Comparison of ENCODE assay signal across 8 cellular contexts in genomic region chr10:49606981-49607535, GRCh38. TPM values are rescaled to one million over a fixed set of nuclear protein-coding genes. Genes with fewer than 3 reads are reported as not detected.
A peak's percentile ranks its signal among the peaks of the same experiment; 100 is the strongest.
DNase-seq lines count a peak whose midpoint lies in the region; ATAC-seq and TF ChIP-seq lines count a peak whose summit lies in the region.

No MANE protein-coding gene starts in this region.

- TF ChIP-seq CTCF in CD14-positive monocyte (IDR thresholded peaks at IDR 0.05) (no peak), thyroid gland (IDR thresholded peaks at IDR 0.05) (no peak)

- peaks cover 47 to 62% (median 60%) of the 10 kb centered on the region in 3 donors for H3K27me3 Mint-ChIP-seq in CD14-positive monocyte (ENCODE audit: low read depth in 3 of 3)

- intact Hi-C loops in CD14-positive monocyte (cut with micrococcal nuclease) (no loop called here), thyroid gland (cut with DNase I) (loop anchor here (10.0 kb wide), 1 partner anchor 148 kb away; no protein-coding TSS in a partner anchor)

- no peak overlapping the region for H3K27ac Mint-ChIP-seq in CD14-positive monocyte

- ATAC-seq in GM21619 (IDR thresholded peaks at IDR 0.05; ENCODE audit: unreplicated experiment), result peak; percentile 79

- no peaks in the 10 kb centered on the region for H3K36me3 ChIP-seq in thyroid gland

- H3K4me1 ChIP-seq in thyroid gland, result peaks cover 7 to 16% of the 10 kb centered on the region in 2 donors

- DNase-seq in CD14-positive monocyte (ENCODE audit: low spot score), result peak; percentile 55
- DNase-seq in MV-4-11 (lab: John Stamatoyannopoulos, UW), result peak; percentile 82
- peak; percentile 88 for DNase-seq in activated CD8-positive, alpha-beta memory T cell treated with anti-CD3 and anti-CD28 coated beads, Interleukin-2, amount 50 U/mL, for 48 hours
- peak; percentile 42 for DNase-seq in fibroblast of gingiva (ENCODE audit: low read depth)
- peak; percentile 40 for DNase-seq in non-pigmented ciliary epithelial cell (ENCODE audit: low read depth)
- peak; percentile 80 to 83 for DNase-seq in thyroid gland
- DNase-seq in NCI-H2227 (lab: John Stamatoyannopoulos, UW; ENCODE audit: unreplicated experiment), result no peak

- no peak overlapping the region for H3K27ac ChIP-seq in thyroid gland

- no peaks in the 10 kb centered on the region for H3K36me3 Mint-ChIP-seq in CD14-positive monocyte

- peak overlapping the region in 1 of 2 donors; percentile 75 for H3K4me3 Mint-ChIP-seq in CD14-positive monocyte

- 2 to 3% methylated on average over 11 to 18 of the region's 22 CpGs for WGBS in thyroid gland, 2 donors

- no peak for TF ChIP-seq POLR2A in thyroid gland (IDR thresholded peaks at IDR 0.05)

- peaks cover 31% of the 10 kb centered on the region for H3K27me3 ChIP-seq in thyroid gland

- peaks cover 0 to 21% (median 7%) of the 10 kb centered on the region in 7 donors for H3K9me3 Mint-ChIP-seq in CD14-positive monocyte

- peaks cover 2% of the 10 kb centered on the region for H3K4me1 Mint-ChIP-seq in CD14-positive monocyte

- H3K4me3 ChIP-seq in thyroid gland (replicated peaks in 1 of 3), result no peak overlapping the region

- no peaks in the 10 kb centered on the region for H3K9me3 ChIP-seq in thyroid gland

RNA-seq across cellular contexts. Expression of gene SLC18A3, which starts 3.1 kb away (rescaled TPM):
- polyA plus RNA-seq in CD14-positive monocyte, result not detected
- total RNA-seq in thyroid gland, result not detected

RNA-seq across cellular contexts. Expression of gene CHAT, which starts 6.8 kb away (rescaled TPM):
- polyA plus RNA-seq in CD14-positive monocyte, result not detected
- total RNA-seq in thyroid gland, result not detected
